Comparison of ENCODE assay signal across 10 cellular contexts in genomic region chr20:62899633-62900051, GRCh38. TPM values are rescaled to one million over a fixed set of nuclear protein-coding genes. Genes with fewer than 3 reads are reported as not detected.
DNase-seq lines count a peak whose midpoint lies in the region; FAIRE-seq and TF ChIP-seq lines count a peak whose summit lies in the region.
"Had no signal": no experiment of that assay in that cellular context is flagged by ENCODE, and none has a peak within 500 bp of the region (broad histone marks: within the 10 kb centered on the region; RNA-seq: fewer than 3 reads in every experiment).

No MANE protein-coding gene starts in this region.

- H3K27ac ChIP-seq in brain microvascular endothelial cell (no peak overlapping the region), mesenchymal stem cell (ENCODE audit: low read length, poor library complexity, severe bottlenecking) (no peak overlapping the region)
- H3K27ac ChIP-seq in CD4-positive, alpha-beta memory T cell (ENCODE audit: low read depth, low read length): no peak overlapping the region

- H3K14ac ChIP-seq in mesenchymal stem cell (ENCODE audit: low read length in 2 of 2): no peak overlapping the region

- intact Hi-C loops in CD4-positive, alpha-beta memory T cell (cut with micrococcal nuclease): loop anchor here (1.0 kb wide), 4 partner anchors 22 to 110 kb away; partner anchors contain the start of gene DIDO1

- H2BK120ac ChIP-seq in mesenchymal stem cell (ENCODE audit: low read depth, low read length): no peak overlapping the region

- H3K36me3 ChIP-seq in H7 (replicated peaks; ENCODE audit: control insufficient read depth, insufficient read depth, low read length) (peaks cover 22% of the 10 kb centered on the region), brain microvascular endothelial cell (replicated peaks) (peaks cover 55% of the 10 kb centered on the region), mesenchymal stem cell (ENCODE audit: control insufficient read depth in 1 of 2, insufficient read depth in 2 of 2, low read depth in 1 of 2, low read length in 2 of 2) (peaks cover 38 to 62% of the 10 kb centered on the region in 2 experiments)
- peaks cover 36% of the 10 kb centered on the region for H3K36me3 ChIP-seq in CD4-positive, alpha-beta memory T cell (ENCODE audit: insufficient read depth, low read length)

- TF ChIP-seq POLR2A in GM12891 (IDR thresholded peaks at IDR 0.05; ENCODE audit: low read depth, low read length): no peak

- no peak overlapping the region for H2BK15ac ChIP-seq in mesenchymal stem cell (ENCODE audit: low read depth, poor library complexity, severe bottlenecking)

- FAIRE-seq in GM12891 (lab: Jason Lieb, UNC): no peak

- 88% methylated on average over 6 of the region's 6 CpGs for WGBS in mesenchymal stem cell

- H4K8ac ChIP-seq in mesenchymal stem cell (ENCODE audit: low read length): peak overlapping the region; percentile 19

- H4K91ac ChIP-seq in mesenchymal stem cell (ENCODE audit: low read length): no peak overlapping the region

- H3K4me2 ChIP-seq in mesenchymal stem cell (ENCODE audit: low read length, poor library complexity, severe bottlenecking): no peak overlapping the region

- H3K4me1 ChIP-seq in mesenchymal stem cell (ENCODE audit: control insufficient read depth, insufficient read depth, low read depth, low read length): peaks cover 31% of the 10 kb centered on the region
- peaks cover 28% of the 10 kb centered on the region for H3K4me1 ChIP-seq in CD4-positive, alpha-beta memory T cell (ENCODE audit: insufficient read depth, low read length)

- CTCF ChIA-PET in CD4-positive, alpha-beta memory T cell (lab: Charles Lee; ENCODE audit: partially characterized antibody): interaction anchor here (1.0 to 6.9 kb wide), 14 partner anchors 9 to 112 kb away, joined by 3 to 90 read pairs (median 8); partner anchors contain the start of gene DIDO1

- no peaks in the 10 kb centered on the region for H3K27me3 Mint-ChIP-seq in CD4-positive, alpha-beta memory T cell
- H3K27me3 Mint-ChIP-seq: activated CD4-positive, alpha-beta T cell treated with anti-CD3 and anti-CD28 coated beads, Interleukin-2, amount 10 ng/mL, durations not matched to agents 24 days and 14 days had no signal

- no peaks in the 10 kb centered on the region for H3K9me3 Mint-ChIP-seq in CD4-positive, alpha-beta memory T cell
- H3K9me3 Mint-ChIP-seq: activated CD4-positive, alpha-beta T cell treated with anti-CD3 and anti-CD28 coated beads, Interleukin-2, amount 10 ng/mL, durations not matched to agents 24 days and 14 days had no signal

- POLR2A ChIA-PET in CD4-positive, alpha-beta memory T cell (lab: Charles Lee; ENCODE audit: partially characterized antibody): interaction anchor here (0.9 to 7.5 kb wide), 9 partner anchors 9 to 115 kb away, joined by 3 to 49 read pairs (median 4); partner anchors contain the start of genes DIDO1 and GID8

- no peak overlapping the region for H2AFZ ChIP-seq in mesenchymal stem cell (ENCODE audit: low read depth, low read length)

- no peaks in the 10 kb centered on the region for H3K27me3 ChIP-seq in H7 (ENCODE audit: control insufficient read depth, insufficient read depth, low read length)
- no peaks in the 10 kb centered on the region for H3K27me3 ChIP-seq in brain microvascular endothelial cell (replicated peaks)
- H3K27me3 ChIP-seq in mesenchymal stem cell (ENCODE audit: control insufficient read depth in 1 of 2, insufficient read depth in 1 of 2, low read length in 2 of 2): no peaks in the 10 kb centered on the region
- no peaks in the 10 kb centered on the region for H3K27me3 ChIP-seq in CD4-positive, alpha-beta memory T cell (ENCODE audit: insufficient read depth, low read length)
- H3K27me3 ChIP-seq: upper lobe of left lung had no signal

- H2BK5ac ChIP-seq in mesenchymal stem cell (ENCODE audit: low read depth, low read length, poor library complexity, severe bottlenecking): no peak overlapping the region

- H3K23ac ChIP-seq in mesenchymal stem cell (ENCODE audit: low read length in 2 of 2): no peak overlapping the region

- H2AK5ac ChIP-seq in mesenchymal stem cell (ENCODE audit: low read length, severe bottlenecking): no peak overlapping the region

- peak overlapping the region; percentile 35 for H3K9ac ChIP-seq in mesenchymal stem cell (ENCODE audit: low read length)

- H3K4ac ChIP-seq in mesenchymal stem cell (ENCODE audit: low read depth in 1 of 2, low read length in 2 of 2): no peak overlapping the region

- peaks cover 30% of the 10 kb centered on the region for H3K79me1 ChIP-seq in mesenchymal stem cell (replicated peaks; ENCODE audit: low read length, poor library complexity, severe bottlenecking)

- H3K18ac ChIP-seq in mesenchymal stem cell (ENCODE audit: low read depth in 1 of 2, low read length in 2 of 2): no peak overlapping the region

- peak overlapping the region in 2 of 8 donors; percentile 13 to 65 for H3K4me3 Mint-ChIP-seq in CD4-positive, alpha-beta memory T cell

- DNase-seq in AG08395 (ENCODE audit: low spot score) (peak; percentile 17), H7 (peak; percentile 84), brain microvascular endothelial cell (no peak), mesenchymal stem cell (no peak), SW480 (ENCODE audit: low spot score) (no peak), GM12891 (ENCODE audit: insufficient read length, low spot score) (no peak), NK-92 (lab: John Stamatoyannopoulos, UW; ENCODE audit: unreplicated experiment) (no peak)
- DNase-seq in CD4-positive, alpha-beta memory T cell: no peak

- H3K9me3 ChIP-seq in mesenchymal stem cell (ENCODE audit: control insufficient read depth, low read length): no peaks in the 10 kb centered on the region
- no peaks in the 10 kb centered on the region for H3K9me3 ChIP-seq in CD4-positive, alpha-beta memory T cell (ENCODE audit: control insufficient read depth in 1 of 2, low read length in 2 of 2)
- H3K9me3 ChIP-seq: upper lobe of left lung had no signal

- H3K4me3 ChIP-seq in H7 (ENCODE audit: insufficient read depth, low read depth, low read length) (no peak overlapping the region), brain microvascular endothelial cell (ENCODE audit: low read depth, low read length) (no peak overlapping the region), mesenchymal stem cell (ENCODE audit: insufficient read depth in 1 of 2, low read depth in 1 of 2, low read length in 2 of 2) (no peak overlapping the region)
- no peak overlapping the region for H3K4me3 ChIP-seq in CD4-positive, alpha-beta memory T cell (ENCODE audit: low read length in 2 of 2)
- H3K4me3 ChIP-seq: upper lobe of left lung had no signal

- peak overlapping the region in 2 of 7 donors; percentile 86 to 90 for H3K27ac Mint-ChIP-seq in CD4-positive, alpha-beta memory T cell

- no peak overlapping the region for H2BK12ac ChIP-seq in mesenchymal stem cell (ENCODE audit: low read length in 2 of 2)

- peaks cover 21 to 40% (median 33%) of the 10 kb centered on the region in 4 donors for H3K4me1 Mint-ChIP-seq in CD4-positive, alpha-beta memory T cell

- peak; percentile 17 for TF ChIP-seq CTCF in brain microvascular endothelial cell (IDR thresholded peaks at IDR 0.05; ENCODE audit: low read depth, low read length, missing control alignments)

- H3K36me3 Mint-ChIP-seq in CD4-positive, alpha-beta memory T cell: peaks cover 20 to 56% of the 10 kb centered on the region in 2 donors

- in situ Hi-C loops in brain microvascular endothelial cell (cut with HindIII; ENCODE audit: low pct_ligation_motif_present, low sequenced_read_pairs): no loop called here

TF ChIP-seq in GM12891, 5 proteins besides CTCF, POLR2A, EP300 and RAD21:
- TF ChIP-seq SPI1 (IDR thresholded peaks at IDR 0.05; ENCODE audit: low read depth, low read length) (no peak), POU2F2 (IDR thresholded peaks at IDR 0.05; ENCODE audit: low read depth, low read length) (no peak), PAX5 (IDR thresholded peaks at IDR 0.05; ENCODE audit: insufficient read depth, low read length, severe bottlenecking) (no peak), TAF1 (IDR thresholded peaks at IDR 0.05; ENCODE audit: low read depth, low read length) (no peak), POLR2AphosphoS5 (IDR thresholded peaks at IDR 0.05; ENCODE audit: low read depth, low read length) (no peak)

RNA-seq across cellular contexts. Expression of gene DIDO1, which starts 26.7 kb away (rescaled TPM):
- 53.2 and 63.4 TPM in 2 replicates for total RNA-seq in H7 (2014; rRNA removed; shearing (Covaris generic))
- polyA plus RNA-seq in mesenchymal stem cell (2013, experiment 1 of 2): 19.5 TPM
- polyA plus RNA-seq in mesenchymal stem cell (2013, experiment 2 of 2): 18.9 TPM
- 29.5 TPM for polyA plus RNA-seq in GM12891 (2012; ENCODE audit: low read depth, missing spikeins)
- 100 to 1,000 TPM; 127 to 129 TPM for total RNA-seq in CD4-positive, alpha-beta memory T cell
- polyA plus RNA-seq in CD4-positive, alpha-beta memory T cell: 10 to 100 TPM; 24.7 to 39.7 TPM

RNA-seq across cellular contexts. Expression of gene TCFL5, which starts 38.0 kb away (rescaled TPM):
- 25.7 and 36.8 TPM in 2 replicates for total RNA-seq in H7 (2014; rRNA removed; shearing (Covaris generic))
- polyA plus RNA-seq in mesenchymal stem cell (2013, experiment 1 of 2): 6.1 TPM
- 6.9 TPM for polyA plus RNA-seq in mesenchymal stem cell (2013, experiment 2 of 2)
- 9.5 TPM for polyA plus RNA-seq in GM12891 (2012; ENCODE audit: low read depth, missing spikeins)
- total RNA-seq in CD4-positive, alpha-beta memory T cell: 10 to 100 TPM in 1 of 2 experiments, 1 to 10 TPM in 1; 9.9 to 10.3 TPM
- polyA plus RNA-seq in CD4-positive, alpha-beta memory T cell: 1 to 10 TPM in 1 of 2 donors, under 1 TPM in 1; 0.52 to 2.5 TPM

RNA-seq across cellular contexts. Expression of gene GID8, which starts 38.3 kb away (rescaled TPM):
- total RNA-seq in H7 (2014; rRNA removed; shearing (Covaris generic)): 49.1 and 57.0 TPM in 2 replicates
- polyA plus RNA-seq in mesenchymal stem cell (2013, experiment 1 of 2): 18.0 TPM
- polyA plus RNA-seq in mesenchymal stem cell (2013, experiment 2 of 2): 18.3 TPM
- polyA plus RNA-seq in GM12891 (2012; ENCODE audit: low read depth, missing spikeins): 23.0 TPM
- total RNA-seq in CD4-positive, alpha-beta memory T cell: 10 to 100 TPM; 44.4 to 47.8 TPM
- 10 to 100 TPM; 11.2 to 19.1 TPM for polyA plus RNA-seq in CD4-positive, alpha-beta memory T cell

RNA-seq across cellular contexts. Expression of gene SLC17A9, which starts 52.9 kb away (rescaled TPM):
- total RNA-seq in H7 (2014; rRNA removed; shearing (Covaris generic)): 32.6 and 41.4 TPM in 2 replicates
- 14.8 TPM for polyA plus RNA-seq in mesenchymal stem cell (2013, experiment 1 of 2)
- polyA plus RNA-seq in mesenchymal stem cell (2013, experiment 2 of 2): 13.7 TPM
- polyA plus RNA-seq in GM12891 (2012; ENCODE audit: low read depth, missing spikeins): 33.7 TPM
- 1 to 10 TPM; 2.1 to 2.4 TPM for total RNA-seq in CD4-positive, alpha-beta memory T cell
- polyA plus RNA-seq in CD4-positive, alpha-beta memory T cell: under 1 TPM in 1 of 2 donors, not detected in 1; 0.13 TPM

Comparison
In these comparisons a context has a peak if more than half of its experiments do, and no peak if none do; other contexts are left out.
1. DNase-seq: peak in AG08395 (single experiment) and H7 (single experiment); none in brain microvascular endothelial cell (single experiment), mesenchymal stem cell (single experiment), SW480 (single experiment), GM12891 (single experiment), NK-92 (single experiment) and CD4-positive, alpha-beta memory T cell (0 of 5).